Comparison of ENCODE assay signal across 1 cellular context in genomic region chr4:4820739-4821138, GRCh38.
TF ChIP-seq lines count a peak whose summit lies in the region.

No MANE protein-coding gene starts in this region.

TF ChIP-seq in HepG2, 621 proteins besides CTCF, POLR2A, EP300 and RAD21 (continued from another document):
- TF ChIP-seq ZNF550 (CRISPR knock-in tag; IDR thresholded peaks at IDR 0.05; ENCODE audit: borderline replicate concordance) (no peak), ZNF256 (CRISPR knock-in tag; conservative IDR thresholded peaks at IDR 0.05) (no peak), JUND (CRISPR knock-in tag; IDR thresholded peaks at IDR 0.05) (peak; percentile 37; the same call in 1 of the 2 replicates), TSC22D2 (CRISPR knock-in tag; IDR thresholded peaks at IDR 0.05; ENCODE audit: borderline replicate concordance) (no peak), ZNF549 (CRISPR knock-in tag; IDR thresholded peaks at IDR 0.05) (no peak), KLF16 (CRISPR knock-in tag; IDR thresholded peaks at IDR 0.05) (no peak), MEIS2 (CRISPR knock-in tag; IDR thresholded peaks at IDR 0.05) (no peak), BCL6 (CRISPR knock-in tag; IDR thresholded peaks at IDR 0.05) (no peak), RBAK (CRISPR knock-in tag; IDR thresholded peaks at IDR 0.05) (no peak), ZC3H4 (CRISPR knock-in tag; IDR thresholded peaks at IDR 0.05; ENCODE audit: borderline replicate concordance) (no peak), ZNF672 (CRISPR knock-in tag; IDR thresholded peaks at IDR 0.05) (no peak), ZNF24 (IDR thresholded peaks at IDR 0.05) (no peak), ZNF101 (CRISPR knock-in tag; IDR thresholded peaks at IDR 0.05; ENCODE audit: borderline replicate concordance, low read depth) (no peak), ZFAT (CRISPR knock-in tag; conservative IDR thresholded peaks at IDR 0.05) (no peak), ZNF253 (CRISPR knock-in tag; IDR thresholded peaks at IDR 0.05; ENCODE audit: borderline replicate concordance) (no peak), MED1 (CRISPR knock-in tag; IDR thresholded peaks at IDR 0.05) (no peak), GABPA (IDR thresholded peaks at IDR 0.05; ENCODE audit: low read depth, low read length) (no peak), GABPA (CRISPR knock-in tag; IDR thresholded peaks at IDR 0.05; ENCODE audit: low read depth) (no peak), ZNF616 (CRISPR knock-in tag; IDR thresholded peaks at IDR 0.05; ENCODE audit: low read depth) (no peak), ZNF12 (CRISPR knock-in tag; IDR thresholded peaks at IDR 0.05) (no peak), TGIF2 (CRISPR knock-in tag; IDR thresholded peaks at IDR 0.05) (no peak), SMARCC2 (IDR thresholded peaks at IDR 0.05) (no peak), ATF7 (IDR thresholded peaks at IDR 0.05) (no peak), ATF7 (CRISPR knock-in tag; IDR thresholded peaks at IDR 0.05) (no peak), DNMT1 (CRISPR knock-in tag; IDR thresholded peaks at IDR 0.05) (no peak), BCL3 (CRISPR knock-in tag; IDR thresholded peaks at IDR 0.05) (no peak), ZNF431 (CRISPR knock-in tag; IDR thresholded peaks at IDR 0.05; ENCODE audit: borderline replicate concordance, low read depth) (no peak), KDM1A (CRISPR knock-in tag; IDR thresholded peaks at IDR 0.05) (0 out of 2 replicates have a peak, but pooled peaks have one; percentile 45), ZNF547 (CRISPR knock-in tag; IDR thresholded peaks at IDR 0.05) (no peak), ZMYM3 (CRISPR knock-in tag; IDR thresholded peaks at IDR 0.05) (peak; percentile 80; the same call in 1 of the 2 replicates), GPBP1L1 (CRISPR knock-in tag; IDR thresholded peaks at IDR 0.05) (no peak), STAG1 (CRISPR knock-in tag; IDR thresholded peaks at IDR 0.05) (no peak), ZFP1 (CRISPR knock-in tag; IDR thresholded peaks at IDR 0.05) (no peak), ZNF577 (CRISPR knock-in tag; IDR thresholded peaks at IDR 0.05; ENCODE audit: borderline replicate concordance, low read depth) (no peak), NR1H2 (CRISPR knock-in tag; IDR thresholded peaks at IDR 0.05; ENCODE audit: borderline replicate concordance, low read depth) (no peak), NAIF1 (CRISPR knock-in tag; IDR thresholded peaks at IDR 0.05; ENCODE audit: borderline replicate concordance) (no peak), ZNF839 (CRISPR knock-in tag; IDR thresholded peaks at IDR 0.05; ENCODE audit: borderline replicate concordance) (no peak), PRPF4 (IDR thresholded peaks at IDR 0.05; ENCODE audit: low read depth, low read length, poor library complexity, severe bottlenecking) (no peak), ATF7-NPFF (CRISPR knock-in tag; IDR thresholded peaks at IDR 0.05; ENCODE audit: low read depth) (no peak), ZNF230 (CRISPR knock-in tag; IDR thresholded peaks at IDR 0.05) (no peak), ZNF7 (CRISPR knock-in tag; IDR thresholded peaks at IDR 0.05) (peak; percentile 90), ARID4A (CRISPR knock-in tag; IDR thresholded peaks at IDR 0.05; ENCODE audit: borderline replicate concordance) (no peak), RFX1 (IDR thresholded peaks at IDR 0.05) (no peak)
- TF ChIP-seq, protein P1, sequence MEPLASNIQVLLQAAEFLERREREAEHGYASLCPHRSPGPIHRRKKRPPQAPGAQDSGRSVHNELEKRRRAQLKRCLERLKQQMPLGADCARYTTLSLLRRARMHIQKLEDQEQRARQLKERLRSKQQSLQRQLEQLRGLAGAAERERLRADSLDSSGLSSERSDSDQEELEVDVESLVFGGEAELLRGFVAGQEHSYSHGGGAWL (CRISPR knock-in tag; IDR thresholded peaks at IDR 0.05) = no peak
- TF ChIP-seq, protein P2, sequence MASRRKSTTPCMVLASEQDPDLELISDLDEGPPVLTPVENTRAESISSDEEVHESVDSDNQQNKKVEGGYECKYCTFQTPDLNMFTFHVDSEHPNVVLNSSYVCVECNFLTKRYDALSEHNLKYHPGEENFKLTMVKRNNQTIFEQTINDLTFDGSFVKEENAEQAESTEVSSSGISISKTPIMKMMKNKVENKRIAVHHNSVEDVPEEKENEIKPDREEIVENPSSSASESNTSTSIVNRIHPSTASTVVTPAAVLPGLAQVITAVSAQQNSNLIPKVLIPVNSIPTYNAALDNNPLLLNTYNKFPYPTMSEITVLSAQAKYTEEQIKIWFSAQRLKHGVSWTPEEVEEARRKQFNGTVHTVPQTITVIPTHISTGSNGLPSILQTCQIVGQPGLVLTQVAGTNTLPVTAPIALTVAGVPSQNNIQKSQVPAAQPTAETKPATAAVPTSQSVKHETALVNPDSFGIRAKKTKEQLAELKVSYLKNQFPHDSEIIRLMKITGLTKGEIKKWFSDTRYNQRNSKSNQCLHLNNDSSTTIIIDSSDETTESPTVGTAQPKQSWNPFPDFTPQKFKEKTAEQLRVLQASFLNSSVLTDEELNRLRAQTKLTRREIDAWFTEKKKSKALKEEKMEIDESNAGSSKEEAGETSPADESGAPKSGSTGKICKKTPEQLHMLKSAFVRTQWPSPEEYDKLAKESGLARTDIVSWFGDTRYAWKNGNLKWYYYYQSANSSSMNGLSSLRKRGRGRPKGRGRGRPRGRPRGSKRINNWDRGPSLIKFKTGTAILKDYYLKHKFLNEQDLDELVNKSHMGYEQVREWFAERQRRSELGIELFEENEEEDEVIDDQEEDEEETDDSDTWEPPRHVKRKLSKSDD (CRISPR knock-in tag; IDR thresholded peaks at IDR 0.05; ENCODE audit: low read depth) = no peak
- TF ChIP-seq, protein P3, sequence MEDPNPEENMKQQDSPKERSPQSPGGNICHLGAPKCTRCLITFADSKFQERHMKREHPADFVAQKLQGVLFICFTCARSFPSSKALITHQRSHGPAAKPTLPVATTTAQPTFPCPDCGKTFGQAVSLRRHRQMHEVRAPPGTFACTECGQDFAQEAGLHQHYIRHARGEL (CRISPR knock-in tag; IDR thresholded peaks at IDR 0.05) = no peak
- TF ChIP-seq, protein P4, sequence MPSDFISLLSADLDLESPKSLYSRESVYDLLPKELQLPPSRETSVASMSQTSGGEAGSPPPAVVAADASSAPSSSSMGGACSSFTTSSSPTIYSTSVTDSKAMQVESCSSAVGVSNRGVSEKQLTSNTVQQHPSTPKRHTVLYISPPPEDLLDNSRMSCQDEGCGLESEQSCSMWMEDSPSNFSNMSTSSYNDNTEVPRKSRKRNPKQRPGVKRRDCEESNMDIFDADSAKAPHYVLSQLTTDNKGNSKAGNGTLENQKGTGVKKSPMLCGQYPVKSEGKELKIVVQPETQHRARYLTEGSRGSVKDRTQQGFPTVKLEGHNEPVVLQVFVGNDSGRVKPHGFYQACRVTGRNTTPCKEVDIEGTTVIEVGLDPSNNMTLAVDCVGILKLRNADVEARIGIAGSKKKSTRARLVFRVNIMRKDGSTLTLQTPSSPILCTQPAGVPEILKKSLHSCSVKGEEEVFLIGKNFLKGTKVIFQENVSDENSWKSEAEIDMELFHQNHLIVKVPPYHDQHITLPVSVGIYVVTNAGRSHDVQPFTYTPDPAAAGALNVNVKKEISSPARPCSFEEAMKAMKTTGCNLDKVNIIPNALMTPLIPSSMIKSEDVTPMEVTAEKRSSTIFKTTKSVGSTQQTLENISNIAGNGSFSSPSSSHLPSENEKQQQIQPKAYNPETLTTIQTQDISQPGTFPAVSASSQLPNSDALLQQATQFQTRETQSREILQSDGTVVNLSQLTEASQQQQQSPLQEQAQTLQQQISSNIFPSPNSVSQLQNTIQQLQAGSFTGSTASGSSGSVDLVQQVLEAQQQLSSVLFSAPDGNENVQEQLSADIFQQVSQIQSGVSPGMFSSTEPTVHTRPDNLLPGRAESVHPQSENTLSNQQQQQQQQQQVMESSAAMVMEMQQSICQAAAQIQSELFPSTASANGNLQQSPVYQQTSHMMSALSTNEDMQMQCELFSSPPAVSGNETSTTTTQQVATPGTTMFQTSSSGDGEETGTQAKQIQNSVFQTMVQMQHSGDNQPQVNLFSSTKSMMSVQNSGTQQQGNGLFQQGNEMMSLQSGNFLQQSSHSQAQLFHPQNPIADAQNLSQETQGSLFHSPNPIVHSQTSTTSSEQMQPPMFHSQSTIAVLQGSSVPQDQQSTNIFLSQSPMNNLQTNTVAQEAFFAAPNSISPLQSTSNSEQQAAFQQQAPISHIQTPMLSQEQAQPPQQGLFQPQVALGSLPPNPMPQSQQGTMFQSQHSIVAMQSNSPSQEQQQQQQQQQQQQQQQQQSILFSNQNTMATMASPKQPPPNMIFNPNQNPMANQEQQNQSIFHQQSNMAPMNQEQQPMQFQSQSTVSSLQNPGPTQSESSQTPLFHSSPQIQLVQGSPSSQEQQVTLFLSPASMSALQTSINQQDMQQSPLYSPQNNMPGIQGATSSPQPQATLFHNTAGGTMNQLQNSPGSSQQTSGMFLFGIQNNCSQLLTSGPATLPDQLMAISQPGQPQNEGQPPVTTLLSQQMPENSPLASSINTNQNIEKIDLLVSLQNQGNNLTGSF (CRISPR knock-in tag; IDR thresholded peaks at IDR 0.05) = no peak
- TF ChIP-seq, protein P5, sequence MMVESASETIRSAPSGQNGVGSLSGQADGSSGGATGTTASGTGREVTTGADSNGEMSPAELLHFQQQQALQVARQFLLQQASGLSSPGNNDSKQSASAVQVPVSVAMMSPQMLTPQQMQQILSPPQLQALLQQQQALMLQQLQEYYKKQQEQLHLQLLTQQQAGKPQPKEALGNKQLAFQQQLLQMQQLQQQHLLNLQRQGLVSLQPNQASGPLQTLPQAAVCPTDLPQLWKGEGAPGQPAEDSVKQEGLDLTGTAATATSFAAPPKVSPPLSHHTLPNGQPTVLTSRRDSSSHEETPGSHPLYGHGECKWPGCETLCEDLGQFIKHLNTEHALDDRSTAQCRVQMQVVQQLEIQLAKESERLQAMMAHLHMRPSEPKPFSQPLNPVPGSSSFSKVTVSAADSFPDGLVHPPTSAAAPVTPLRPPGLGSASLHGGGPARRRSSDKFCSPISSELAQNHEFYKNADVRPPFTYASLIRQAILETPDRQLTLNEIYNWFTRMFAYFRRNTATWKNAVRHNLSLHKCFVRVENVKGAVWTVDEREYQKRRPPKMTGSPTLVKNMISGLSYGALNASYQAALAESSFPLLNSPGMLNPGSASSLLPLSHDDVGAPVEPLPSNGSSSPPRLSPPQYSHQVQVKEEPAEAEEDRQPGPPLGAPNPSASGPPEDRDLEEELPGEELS (CRISPR knock-in tag; IDR thresholded peaks at IDR 0.05) = no peak
- TF ChIP-seq, protein P6, sequence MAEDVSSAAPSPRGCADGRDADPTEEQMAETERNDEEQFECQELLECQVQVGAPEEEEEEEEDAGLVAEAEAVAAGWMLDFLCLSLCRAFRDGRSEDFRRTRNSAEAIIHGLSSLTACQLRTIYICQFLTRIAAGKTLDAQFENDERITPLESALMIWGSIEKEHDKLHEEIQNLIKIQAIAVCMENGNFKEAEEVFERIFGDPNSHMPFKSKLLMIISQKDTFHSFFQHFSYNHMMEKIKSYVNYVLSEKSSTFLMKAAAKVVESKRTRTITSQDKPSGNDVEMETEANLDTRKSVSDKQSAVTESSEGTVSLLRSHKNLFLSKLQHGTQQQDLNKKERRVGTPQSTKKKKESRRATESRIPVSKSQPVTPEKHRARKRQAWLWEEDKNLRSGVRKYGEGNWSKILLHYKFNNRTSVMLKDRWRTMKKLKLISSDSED (CRISPR knock-in tag; IDR thresholded peaks at IDR 0.05) = no peak
